In genomic region chr6:159217595-159218275, GRCh38 we compare ENCODE assay signal across 10 cellular contexts. TPM values are rescaled to one million over a fixed set of nuclear protein-coding genes. Genes with fewer than 3 reads are reported as not detected.
DNase-seq lines count a peak whose midpoint lies in the region; ATAC-seq and TF ChIP-seq lines count a peak whose summit lies in the region.
"Had no signal": no experiment of that assay in that cellular context is flagged by ENCODE, and none has a peak within 500 bp of the region (broad histone marks: within the 10 kb centered on the region; RNA-seq: fewer than 3 reads in every experiment).

No MANE protein-coding gene starts in this region.

- no peak overlapping the region for H4K91ac ChIP-seq in mesenchymal stem cell (ENCODE audit: low read length)

- no peak overlapping the region for H2AK5ac ChIP-seq in mesenchymal stem cell (ENCODE audit: low read length, severe bottlenecking)

- no peak overlapping the region for H2BK15ac ChIP-seq in mesenchymal stem cell (ENCODE audit: low read depth, poor library complexity, severe bottlenecking)

- intact Hi-C loops in left ventricle myocardium superior (cut with micrococcal nuclease) = no loop called here

- H3K4me3 ChIP-seq in HL-60 (replicated peaks; ENCODE audit: insufficient read depth, low read length) (no peak overlapping the region), mesenchymal stem cell (ENCODE audit: insufficient read depth in 1 of 2, low read depth in 1 of 2, low read length in 2 of 2) (no peak overlapping the region)
- H3K4me3 ChIP-seq: Peyer's patch had no signal

- H2BK120ac ChIP-seq in mesenchymal stem cell (ENCODE audit: low read depth, low read length) = no peak overlapping the region

- no peak overlapping the region for H3K9ac ChIP-seq in mesenchymal stem cell (ENCODE audit: low read length)

- H3K9me3 ChIP-seq in mesenchymal stem cell (ENCODE audit: control insufficient read depth, low read length) = no peaks in the 10 kb centered on the region
- H3K9me3 ChIP-seq: Peyer's patch had no signal

- no peaks in the 10 kb centered on the region for H3K79me1 ChIP-seq in mesenchymal stem cell (replicated peaks; ENCODE audit: low read length, poor library complexity, severe bottlenecking)

- H2BK12ac ChIP-seq in mesenchymal stem cell (ENCODE audit: low read length in 2 of 2) = no peak overlapping the region

- DNase-seq in COLO829 (ENCODE audit: low spot score) (peak; percentile 59), HL-60 (ENCODE audit: low read depth in 1 of 2, low spot score in 1 of 2) (peak; percentile 5 to 27), SW480 (ENCODE audit: low spot score) (peak; percentile 6), left ventricle myocardium superior (peak; percentile 50), DMS114 treated with DMSO at 0.1 percent for 48 hours (lab: John Stamatoyannopoulos, UW; ENCODE audit: unreplicated experiment) (no peak), mesenchymal stem cell (no peak)

- H3K4me3 Mint-ChIP-seq in stimulated activated memory B cell treated with anti-CD40 and anti-IgM and Interleukin-4, amounts not matched to agents 10 μg/mL and 1 μg/mL and 100 μg/mL, for 72 hours = peak overlapping the region; percentile 49

- no peak overlapping the region for H4K8ac ChIP-seq in mesenchymal stem cell (ENCODE audit: low read length)

- no peaks in the 10 kb centered on the region for H3K9me3 Mint-ChIP-seq in stimulated activated memory B cell treated with anti-CD40 and anti-IgM and Interleukin-4, amounts not matched to agents 10 μg/mL and 1 μg/mL and 100 μg/mL, for 72 hours

- peak; percentile 21 for TF ChIP-seq CTCF in HL-60 (IDR thresholded peaks at IDR 0.05; ENCODE audit: insufficient read depth, low read length)

- no peak overlapping the region for H3K18ac ChIP-seq in mesenchymal stem cell (ENCODE audit: low read depth in 1 of 2, low read length in 2 of 2)

- no peaks in the 10 kb centered on the region for H3K36me3 ChIP-seq in mesenchymal stem cell (ENCODE audit: control insufficient read depth in 1 of 2, insufficient read depth in 2 of 2, low read depth in 1 of 2, low read length in 2 of 2)
- H3K36me3 ChIP-seq: Peyer's patch had no signal

- no peak overlapping the region for H3K4ac ChIP-seq in mesenchymal stem cell (ENCODE audit: low read depth in 1 of 2, low read length in 2 of 2)

- H3K27ac ChIP-seq in HL-60 (replicated peaks) (no peak overlapping the region), mesenchymal stem cell (ENCODE audit: low read length, poor library complexity, severe bottlenecking) (no peak overlapping the region)
- H3K27ac ChIP-seq: Peyer's patch had no signal

- ATAC-seq in GM18907 (IDR thresholded peaks at IDR 0.05; ENCODE audit: unreplicated experiment) = peak; percentile 87
- peak; percentile 48 for ATAC-seq in left ventricle myocardium superior
- ATAC-seq in stimulated activated memory B cell treated with anti-CD40 and anti-IgM and Interleukin-4, amounts not matched to agents 10 μg/mL and 1 μg/mL and 100 μg/mL, for 72 hours = peak; percentile 82

- H2BK5ac ChIP-seq in mesenchymal stem cell (ENCODE audit: low read depth, low read length, poor library complexity, severe bottlenecking) = no peak overlapping the region

- H3K4me1 ChIP-seq in mesenchymal stem cell (ENCODE audit: control insufficient read depth, insufficient read depth, low read depth, low read length) = peaks cover 6% of the 10 kb centered on the region
- H3K4me1 ChIP-seq: Peyer's patch had no signal

- no peak overlapping the region for H3K23ac ChIP-seq in mesenchymal stem cell (ENCODE audit: low read length in 2 of 2)

- H3K36me3 Mint-ChIP-seq in stimulated activated memory B cell treated with anti-CD40 and anti-IgM and Interleukin-4, amounts not matched to agents 10 μg/mL and 1 μg/mL and 100 μg/mL, for 72 hours = no peaks in the 10 kb centered on the region

- H3K27ac Mint-ChIP-seq in stimulated activated memory B cell treated with anti-CD40 and anti-IgM and Interleukin-4, amounts not matched to agents 10 μg/mL and 1 μg/mL and 100 μg/mL, for 72 hours = no peak overlapping the region

- WGBS in mesenchymal stem cell = 72% methylated on average over 16 of the region's 17 CpGs

- peaks cover 60% of the 10 kb centered on the region for H3K27me3 Mint-ChIP-seq in stimulated activated memory B cell treated with anti-CD40 and anti-IgM and Interleukin-4, amounts not matched to agents 10 μg/mL and 1 μg/mL and 100 μg/mL, for 72 hours

- no peak overlapping the region for H2AFZ ChIP-seq in mesenchymal stem cell (ENCODE audit: low read depth, low read length)

- H3K27me3 ChIP-seq in HL-60 (ENCODE audit: insufficient read depth, poor library complexity, severe bottlenecking) = peaks cover 8% of the 10 kb centered on the region
- H3K27me3 ChIP-seq in mesenchymal stem cell (ENCODE audit: control insufficient read depth in 1 of 2, insufficient read depth in 1 of 2, low read length in 2 of 2) = peaks cover 0 to 11% of the 10 kb centered on the region in 2 experiments
- H3K27me3 ChIP-seq: Peyer's patch had no signal

- H3K4me1 Mint-ChIP-seq in stimulated activated memory B cell treated with anti-CD40 and anti-IgM and Interleukin-4, amounts not matched to agents 10 μg/mL and 1 μg/mL and 100 μg/mL, for 72 hours = peaks cover 37% of the 10 kb centered on the region

- H3K14ac ChIP-seq in mesenchymal stem cell (ENCODE audit: low read length in 2 of 2) = no peak overlapping the region

- H3K4me2 ChIP-seq in mesenchymal stem cell (ENCODE audit: low read length, poor library complexity, severe bottlenecking) = no peak overlapping the region

RNA-seq across cellular contexts. Expression of gene FNDC1, which starts 48.5 kb away (rescaled TPM):
- total RNA-seq in left ventricle myocardium superior = 1.9 TPM
- 0.10 TPM for polyA plus RNA-seq in mesenchymal stem cell (2013, experiment 1 of 2)
- polyA plus RNA-seq in mesenchymal stem cell (2013, experiment 2 of 2) = 0.07 TPM
- total RNA-seq: mononuclear cell had no signal

Comparison
In these comparisons a context has a peak if more than half of its experiments do, and no peak if none do; other contexts are left out.
1. DNase-seq: peak in COLO829 (single experiment), HL-60 (2 of 2), SW480 (single experiment) and left ventricle myocardium superior (single experiment); none in DMS114 treated with DMSO at 0.1 percent for 48 hours (single experiment) and mesenchymal stem cell (single experiment).
2. Peak in every context shown above with its lines, with median percentiles within 50 percentile points of each other: ATAC-seq.